11 cellular contexts compared by ENCODE assay signal in the genomic region with DNA sequence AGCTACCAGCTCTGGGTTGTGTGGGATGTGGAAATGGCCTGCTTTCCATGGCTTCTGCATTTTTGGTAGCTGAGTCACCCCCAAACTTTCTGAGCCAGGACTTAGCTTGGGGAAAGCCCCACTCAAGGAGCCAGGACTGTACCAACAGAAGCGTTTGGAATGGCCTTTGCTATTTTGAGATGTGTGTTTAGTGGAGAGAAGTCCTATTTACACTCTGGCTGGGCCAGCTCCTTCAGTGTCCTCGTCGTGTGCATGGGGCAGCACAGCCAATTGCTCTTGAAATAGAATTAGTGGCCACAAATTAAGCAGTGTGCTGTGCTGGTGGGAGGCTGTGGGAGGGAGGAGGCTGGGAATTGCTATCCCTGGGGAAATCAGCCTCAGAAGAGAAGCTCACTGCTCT.
DNase-seq lines count a peak whose midpoint lies in the region; ATAC-seq and TF ChIP-seq lines count a peak whose summit lies in the region.
"Had no signal": no experiment of that assay in that cellular context is flagged by ENCODE, and none has a peak within 500 bp of the region (broad histone marks: within the 10 kb centered on the region; RNA-seq: fewer than 3 reads in every experiment).

No MANE protein-coding gene starts in this region.

- H3K27ac Mint-ChIP-seq in nephron, result peak overlapping the region in 2 of 3 experiments; percentile 21 to 58
- H3K27ac Mint-ChIP-seq in effector memory CD8-positive, alpha-beta T cell, result no peak overlapping the region
- H3K27ac Mint-ChIP-seq: activated T-cell treated with anti-CD3 and anti-CD28 coated beads, Interleukin-2, amount 50 U/mL, for 72 hours; CD4-positive, CD25-positive, alpha-beta regulatory T cell had no signal

- ATAC-seq in effector memory CD8-positive, alpha-beta T cell (replicated peaks), result no peak
- ATAC-seq: activated T-cell treated with anti-CD3 and anti-CD28 coated beads, Interleukin-2, amount 50 U/mL, for 72 hours had no signal

- DNase-seq in AG09309 (ENCODE audit: low read depth) (peak; percentile 80), RWPE1 (ENCODE audit: low spot score) (peak; percentile 48), fibroblast of mammary gland (ENCODE audit: low read depth) (peak; percentile 92), DMS53 (lab: John Stamatoyannopoulos, UW) (no peak)
- DNase-seq in stimulated activated CD4-positive, alpha-beta T cell treated with anti-CD3 and anti-CD28 coated beads, Interleukin-4, amount 100 ng/mL, for 1 hour, result no peak
- no peak for DNase-seq in effector memory CD8-positive, alpha-beta T cell
- DNase-seq in activated CD4-positive, alpha-beta T cell treated with anti-CD3 and anti-CD28 coated beads for 1 hour, result no peak
- DNase-seq: activated T-cell treated with anti-CD3 and anti-CD28 coated beads, Interleukin-2, amount 50 U/mL, for 72 hours; CD4-positive, CD25-positive, alpha-beta regulatory T cell; NCI-H1417 treated with DMSO at 0.1 percent for 48 hours had no signal

- CTCF ChIA-PET in RWPE1 (lab: Yijun Ruan, JAX), result interaction anchor here (0.5 to 1.0 kb wide), 2 partner anchors 14 to 329 kb away, joined by 3 to 5 read pairs; no protein-coding TSS in a partner anchor

- H3K27me3 Mint-ChIP-seq in nephron (ENCODE audit: low read depth), result no peaks in the 10 kb centered on the region
- H3K27me3 Mint-ChIP-seq in effector memory CD8-positive, alpha-beta T cell, result peaks cover 0 to 37% of the 10 kb centered on the region in 2 donors

- H3K4me1 Mint-ChIP-seq in nephron, result peaks cover 49% of the 10 kb centered on the region
- no peaks in the 10 kb centered on the region for H3K4me1 Mint-ChIP-seq in effector memory CD8-positive, alpha-beta T cell (ENCODE audit: low read depth in 2 of 2)
- H3K4me1 Mint-ChIP-seq: CD4-positive, CD25-positive, alpha-beta regulatory T cell had no signal

- peak overlapping the region in 1 of 3 experiments; percentile 16 for H3K4me3 Mint-ChIP-seq in nephron
- H3K4me3 Mint-ChIP-seq in effector memory CD8-positive, alpha-beta T cell, result no peak overlapping the region
- H3K4me3 Mint-ChIP-seq: activated T-cell treated with anti-CD3 and anti-CD28 coated beads, Interleukin-2, amount 50 U/mL, for 72 hours; CD4-positive, CD25-positive, alpha-beta regulatory T cell had no signal

- TF ChIP-seq CTCF in AG09309 (IDR thresholded peaks at IDR 0.05; ENCODE audit: control insufficient read depth, insufficient read depth, low read depth, low read length, missing control alignments), result no peak
- no peak for TF ChIP-seq CTCF in RWPE1 (conservative IDR thresholded peaks at IDR 0.05; ENCODE audit: low read depth)
- no peak for TF ChIP-seq CTCF in fibroblast of mammary gland (conservative IDR thresholded peaks at IDR 0.05; ENCODE audit: control insufficient read depth, insufficient read depth, low read depth, low read length)
- no peak for TF ChIP-seq CTCF in nephron (IDR thresholded peaks at IDR 0.05; ENCODE audit: unreplicated experiment in 3 of 3)

- H3K4me3 ChIP-seq in AG09309 (ENCODE audit: control insufficient read depth, low read depth, low read length) (no peak overlapping the region), fibroblast of mammary gland (ENCODE audit: control insufficient read depth, low read depth, low read length) (no peak overlapping the region)

- POLR2A ChIA-PET in RWPE1 (lab: Yijun Ruan, JAX; ENCODE audit: low non-redundant PET), result no interaction called here

- no peaks in the 10 kb centered on the region for H3K36me3 Mint-ChIP-seq in nephron (ENCODE audit: low read depth)
- no peaks in the 10 kb centered on the region for H3K36me3 Mint-ChIP-seq in effector memory CD8-positive, alpha-beta T cell (ENCODE audit: insufficient read depth)
- H3K36me3 Mint-ChIP-seq: CD4-positive, CD25-positive, alpha-beta regulatory T cell had no signal

- H3K9me3 Mint-ChIP-seq in nephron, result no peaks in the 10 kb centered on the region
- no peaks in the 10 kb centered on the region for H3K9me3 Mint-ChIP-seq in effector memory CD8-positive, alpha-beta T cell
- H3K9me3 Mint-ChIP-seq: activated T-cell treated with anti-CD3 and anti-CD28 coated beads, Interleukin-2, amount 50 U/mL, for 72 hours; CD4-positive, CD25-positive, alpha-beta regulatory T cell had no signal

- H3K27ac ChIP-seq in RWPE1, result peak overlapping the region; percentile 65

Comparison
In these comparisons a context has a peak if more than half of its experiments do, and no peak if none do; other contexts are left out.
1. DNase-seq: peak in AG09309 (single experiment), RWPE1 (single experiment) and fibroblast of mammary gland (single experiment); none in stimulated activated CD4-positive, alpha-beta T cell treated with anti-CD3 and anti-CD28 coated beads, Interleukin-4, amount 100 ng/mL, for 1 hour (single experiment), effector memory CD8-positive, alpha-beta T cell (0 of 3), activated CD4-positive, alpha-beta T cell treated with anti-CD3 and anti-CD28 coated beads for 1 hour (single experiment) and DMS53 (single experiment).
2. H3K27ac Mint-ChIP-seq: peak in nephron (2 of 3); none in effector memory CD8-positive, alpha-beta T cell (0 of 2).